24 cellular contexts compared by ENCODE assay signal in genomic region chr18:55221577-55221976, GRCh38.
DNase-seq lines count a peak whose midpoint lies in the region; ATAC-seq and TF ChIP-seq lines count a peak whose summit lies in the region.
"Had no signal": no experiment of that assay in that cellular context is flagged by ENCODE, and none has a peak within 500 bp of the region (broad histone marks: within the 10 kb centered on the region; RNA-seq: fewer than 3 reads in every experiment).

No MANE protein-coding gene starts in this region.

- H3K4me1 ChIP-seq in left ventricle myocardium inferior (peaks cover 24% of the 10 kb centered on the region), OCI-LY3 (ENCODE audit: low read length) (peaks cover 40% of the 10 kb centered on the region)

- H3K27me3 Mint-ChIP-seq in memory B cell: no peaks in the 10 kb centered on the region
- H3K27me3 Mint-ChIP-seq in activated CD4-positive, alpha-beta memory T cell treated with anti-CD3 and anti-CD28 coated beads for 36 hours: no peaks in the 10 kb centered on the region
- H3K27me3 Mint-ChIP-seq: CD8-positive, alpha-beta memory T cell had no signal

- H3K9ac ChIP-seq in OCI-LY3 (ENCODE audit: low read length): no peak overlapping the region

- POLR2A ChIA-PET in activated CD4-positive, alpha-beta memory T cell treated with anti-CD3 and anti-CD28 coated beads for 36 hours (lab: Charles Lee): no interaction called here

- H3K4me3 ChIP-seq in left ventricle myocardium inferior: no peak overlapping the region
- H3K4me3 ChIP-seq in OCI-LY3 (ENCODE audit: low read length): no peak overlapping the region

- H3K4me1 Mint-ChIP-seq in memory B cell: peaks cover 24% of the 10 kb centered on the region
- no peaks in the 10 kb centered on the region for H3K4me1 Mint-ChIP-seq in activated CD4-positive, alpha-beta memory T cell treated with anti-CD3 and anti-CD28 coated beads for 36 hours (ENCODE audit: low read depth)
- H3K4me1 Mint-ChIP-seq: CD8-positive, alpha-beta memory T cell had no signal

- H3K36me3 Mint-ChIP-seq in memory B cell: peaks cover 10% of the 10 kb centered on the region
- H3K36me3 Mint-ChIP-seq in activated CD4-positive, alpha-beta memory T cell treated with anti-CD3 and anti-CD28 coated beads for 36 hours: no peaks in the 10 kb centered on the region
- H3K36me3 Mint-ChIP-seq: CD8-positive, alpha-beta memory T cell had no signal

- no peaks in the 10 kb centered on the region for H3K79me2 ChIP-seq in OCI-LY3 (ENCODE audit: low read length)

- no peak overlapping the region for H2AFZ ChIP-seq in OCI-LY3 (ENCODE audit: low read depth, low read length)

- peaks cover 1% of the 10 kb centered on the region for H3K9me3 Mint-ChIP-seq in memory B cell
- H3K9me3 Mint-ChIP-seq in activated CD4-positive, alpha-beta memory T cell treated with anti-CD3 and anti-CD28 coated beads for 36 hours: no peaks in the 10 kb centered on the region

- no peaks in the 10 kb centered on the region for H3K27me3 ChIP-seq in left ventricle myocardium inferior (ENCODE audit: low read depth)
- no peaks in the 10 kb centered on the region for H3K27me3 ChIP-seq in OCI-LY3 (ENCODE audit: low read depth, low read length)

- 0 out of 2 replicates have a peak, but pooled peaks cover 8% of the 10 kb centered on the region for H4K20me1 ChIP-seq in OCI-LY3 (ENCODE audit: insufficient read depth, low read length)

- intact Hi-C loops in left ventricle myocardium inferior (cut with micrococcal nuclease) (no loop called here), Right ventricle myocardium superior (cut with DNase I) (loop anchor here (10.0 kb wide), 1 partner anchor 107 kb away; no protein-coding TSS in a partner anchor)
- intact Hi-C loops in activated CD4-positive, alpha-beta memory T cell treated with anti-CD3 and anti-CD28 coated beads for 36 hours (cut with micrococcal nuclease): no loop called here

- H3K27ac ChIP-seq in left ventricle myocardium inferior (replicated peaks) (peak overlapping the region; percentile 61), OCI-LY3 (ENCODE audit: low read length) (peak overlapping the region; percentile 75)
- H3K27ac ChIP-seq: C4-2B, HL-60 had no signal

- peak overlapping the region; percentile 32 for H3K4me3 Mint-ChIP-seq in memory B cell
- H3K4me3 Mint-ChIP-seq in activated CD4-positive, alpha-beta memory T cell treated with anti-CD3 and anti-CD28 coated beads for 36 hours: no peak overlapping the region
- H3K4me3 Mint-ChIP-seq: CD8-positive, alpha-beta memory T cell had no signal

- H3K36me3 ChIP-seq in left ventricle myocardium inferior (peaks cover 20% of the 10 kb centered on the region), OCI-LY3 (replicated peaks; ENCODE audit: low read depth, low read length) (peaks cover 55% of the 10 kb centered on the region)

- H3K9me3 ChIP-seq in left ventricle myocardium inferior (replicated peaks): peaks cover 6% of the 10 kb centered on the region
- H3K9me3 ChIP-seq in OCI-LY3 (ENCODE audit: insufficient read depth, low read length): no peaks in the 10 kb centered on the region

- H3K27ac Mint-ChIP-seq in memory B cell: peak overlapping the region; percentile 51
- no peak overlapping the region for H3K27ac Mint-ChIP-seq in activated CD4-positive, alpha-beta memory T cell treated with anti-CD3 and anti-CD28 coated beads for 36 hours
- H3K27ac Mint-ChIP-seq: CD8-positive, alpha-beta memory T cell had no signal

- peak overlapping the region; percentile 30; the same call in 1 of the 2 replicates for H3K4me2 ChIP-seq in OCI-LY3 (ENCODE audit: low read length)

- CTCF ChIA-PET in activated CD4-positive, alpha-beta memory T cell treated with anti-CD3 and anti-CD28 coated beads for 36 hours (lab: Charles Lee): no interaction called here

- ATAC-seq in Right ventricle myocardium superior (ENCODE audit: poor library complexity) (no peak), memory B cell (ENCODE audit: low read depth) (no peak), HG02938 (IDR thresholded peaks at IDR 0.05; ENCODE audit: unreplicated experiment) (no peak)
- ATAC-seq: HepG2, Right ventricle myocardium inferior had no signal

- DNase-seq in left ventricle myocardium inferior: no peak
- DNase-seq in Right ventricle myocardium superior: no peak
- DNase-seq in memory B cell (ENCODE audit: low spot score in 2 of 2): no peak
- no peak for DNase-seq in activated CD4-positive, alpha-beta memory T cell treated with anti-CD3 and anti-CD28 coated beads for 36 hours
- DNase-seq in C1 segment of cervical spinal cord (lab: John Stamatoyannopoulos, UW): no peak
- DNase-seq: 8988T; Calu3; CD8-positive, alpha-beta memory T cell; DMS153; KBM-7; NCI-H1092 treated with DMSO at 0.1 percent for 48 hours; NCI-H1436 treated with DMSO at 0.1 percent for 48 hours; NCI-H1930; NCI-H226; NCI-H510A treated with DMSO at 0.1 percent for 48 hours; NCI-H82; OCI-M1; SW 1271 had no signal

- TF ChIP-seq CTCF in left ventricle myocardium inferior (IDR thresholded peaks at IDR 0.05; ENCODE audit: borderline replicate concordance) (no peak), OCI-LY3 (IDR thresholded peaks at IDR 0.05; ENCODE audit: low read depth, low read length) (no peak)
